21 cellular contexts compared by ENCODE assay signal in the genomic region with DNA sequence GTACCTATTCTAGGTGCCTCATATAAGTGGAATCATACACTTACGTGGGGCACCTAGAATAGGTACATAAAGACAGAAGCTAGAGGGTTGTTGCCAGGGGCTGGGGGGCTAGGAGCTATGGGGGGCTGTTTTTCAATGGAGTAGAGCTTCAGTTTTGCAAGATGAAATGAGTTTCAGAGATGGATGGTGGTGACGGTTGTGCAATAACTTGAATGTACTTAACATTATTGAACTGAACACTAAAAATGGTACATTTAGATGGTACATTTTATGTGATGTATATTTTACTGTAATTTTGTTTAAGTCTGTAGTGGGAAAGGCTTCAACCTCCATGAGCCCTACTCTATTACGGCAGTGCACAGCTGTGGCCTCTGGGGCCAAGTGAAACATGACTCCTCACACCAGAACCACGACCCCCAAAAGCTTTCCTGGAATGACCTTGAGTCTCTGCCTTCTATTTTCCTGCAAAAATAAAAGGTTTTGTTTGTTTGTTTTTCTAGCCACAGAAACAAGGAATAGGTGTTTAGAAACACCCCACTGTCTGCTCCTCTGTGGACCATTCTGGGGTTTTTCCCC.
"Had no signal": no experiment of that assay in that cellular context is flagged by ENCODE, and none has a peak within 500 bp of the region (broad histone marks: within the 10 kb centered on the region; RNA-seq: fewer than 3 reads in every experiment).

No MANE protein-coding gene starts in this region.

- H3K36me3 Mint-ChIP-seq: activated CD8-positive, alpha-beta memory T cell treated with anti-CD3 and anti-CD28 coated beads, Interleukin-2, amount 10 ng/mL, durations not matched to agents 7 days and 5 days; naive B cell had no signal

- DNase-seq: activated CD4-positive, alpha-beta T cell treated with anti-CD3 and anti-CD28 coated beads for 36 hours; activated CD4-positive, CD25-positive, alpha-beta regulatory T cell; activated CD8-positive, alpha-beta memory T cell treated with anti-CD3 and anti-CD28 coated beads, Interleukin-2, amount 10 ng/mL, durations not matched to agents 7 days and 5 days; activated CD8-positive, alpha-beta T cell treated with anti-CD3 and anti-CD28 coated beads, Interleukin-2, amount 10 ng/mL, durations not matched to agents 7 days and 5 days; activated naive CD4-positive, alpha-beta T cell; activated T-cell treated with anti-CD3 and anti-CD28 coated beads, Interleukin-2, amount 50 U/mL, for 48 hours; dorsolateral prefrontal cortex; effector memory CD8-positive, alpha-beta T cell; foreskin melanocyte; islet precursor cell; left ventricle myocardium superior; naive B cell; pancreas; psoas muscle; stimulated activated CD4-positive, alpha-beta T cell treated with anti-CD3 and anti-CD28 coated beads, Interleukin-15, amount 100 ng/mL, for 24 hours; stimulated activated naive CD4-positive, alpha-beta T cell treated with Interleukin-2 at 50 U/mL for 16 hours; T-helper 2 cell had no signal

- H3K4me1 ChIP-seq: pancreas, psoas muscle, tibial nerve had no signal

- ATAC-seq: activated CD4-positive, alpha-beta T cell treated with anti-CD3 and anti-CD28 coated beads for 36 hours; activated CD8-positive, alpha-beta memory T cell treated with anti-CD3 and anti-CD28 coated beads, Interleukin-2, amount 10 ng/mL, durations not matched to agents 7 days and 5 days; activated CD8-positive, alpha-beta T cell treated with anti-CD3 and anti-CD28 coated beads, Interleukin-2, amount 10 ng/mL, durations not matched to agents 7 days and 5 days; activated naive CD4-positive, alpha-beta T cell treated with anti-CD3 and anti-CD28 coated beads, Interleukin-2, amount 50 U/mL, for 72 hours; effector memory CD8-positive, alpha-beta T cell; left ventricle myocardium superior; pancreas had no signal

- H3K27ac ChIP-seq: cardiac muscle cell, coronary artery, dorsolateral prefrontal cortex, pancreas, psoas muscle, tibial nerve had no signal

- H3K27me3 Mint-ChIP-seq: activated CD4-positive, alpha-beta T cell treated with anti-CD3 and anti-CD28 coated beads for 36 hours had no signal

- H3K9me3 Mint-ChIP-seq: effector memory CD8-positive, alpha-beta T cell had no signal

- H3K4me1 Mint-ChIP-seq: activated CD4-positive, alpha-beta T cell treated with anti-CD3 and anti-CD28 coated beads for 36 hours; activated CD8-positive, alpha-beta memory T cell treated with anti-CD3 and anti-CD28 coated beads, Interleukin-2, amount 10 ng/mL, durations not matched to agents 7 days and 5 days; naive B cell had no signal

- H3K4me3 ChIP-seq: cardiac muscle cell, coronary artery, dorsolateral prefrontal cortex, pancreas, psoas muscle, tibial nerve had no signal

- H3K27me3 ChIP-seq: cardiac muscle cell, dorsolateral prefrontal cortex, pancreas, tibial nerve had no signal

- H3K27ac Mint-ChIP-seq: activated CD4-positive, alpha-beta T cell treated with anti-CD3 and anti-CD28 coated beads for 36 hours; activated CD8-positive, alpha-beta memory T cell treated with anti-CD3 and anti-CD28 coated beads, Interleukin-2, amount 10 ng/mL, durations not matched to agents 7 days and 5 days; activated CD8-positive, alpha-beta T cell treated with anti-CD3 and anti-CD28 coated beads, Interleukin-2, amount 10 ng/mL, durations not matched to agents 7 days and 5 days; effector memory CD8-positive, alpha-beta T cell had no signal

- H3K4me3 Mint-ChIP-seq: activated CD4-positive, alpha-beta T cell treated with anti-CD3 and anti-CD28 coated beads for 36 hours; activated CD8-positive, alpha-beta memory T cell treated with anti-CD3 and anti-CD28 coated beads, Interleukin-2, amount 10 ng/mL, durations not matched to agents 7 days and 5 days; activated CD8-positive, alpha-beta T cell treated with anti-CD3 and anti-CD28 coated beads, Interleukin-2, amount 10 ng/mL, durations not matched to agents 7 days and 5 days; effector memory CD8-positive, alpha-beta T cell; naive B cell had no signal

- H3K9me3 ChIP-seq: pancreas, psoas muscle had no signal

- H3K36me3 ChIP-seq: cardiac muscle cell, pancreas, tibial nerve had no signal
